Comparison of ENCODE assay signal across 14 cellular contexts in the genomic region with DNA sequence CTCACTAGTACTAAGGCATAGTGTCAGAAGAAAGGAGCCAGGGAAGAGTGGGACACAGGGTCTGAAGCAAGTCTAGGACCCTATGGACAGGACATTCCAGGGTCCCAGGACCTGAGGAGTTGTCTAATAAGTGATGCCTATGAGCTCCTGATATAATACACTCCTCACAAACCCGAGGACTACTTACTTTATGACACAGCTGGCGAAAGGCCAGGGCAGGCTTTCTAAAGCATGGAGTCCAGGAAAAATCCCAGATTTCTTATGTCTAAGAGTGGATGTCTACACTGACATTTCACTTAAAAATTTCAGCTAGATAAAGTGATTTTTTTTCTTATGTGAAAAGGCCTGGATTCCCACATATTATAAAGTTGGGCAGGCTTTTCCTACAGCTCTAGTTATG.
"Had no signal": no experiment of that assay in that cellular context is flagged by ENCODE, and none has a peak within 500 bp of the region (broad histone marks: within the 10 kb centered on the region; RNA-seq: fewer than 3 reads in every experiment).

No MANE protein-coding gene starts in this region.

- H3K4me3 ChIP-seq: gastroesophageal sphincter, psoas muscle, stomach, thoracic aorta had no signal

- H3K36me3 ChIP-seq: gastroesophageal sphincter, stomach, thoracic aorta had no signal

- H3K27ac ChIP-seq: gastroesophageal sphincter, psoas muscle, stomach, thoracic aorta, VCaP had no signal

- H3K27me3 ChIP-seq: gastroesophageal sphincter, stomach had no signal

- H3K9me3 ChIP-seq: gastroesophageal sphincter, psoas muscle, stomach, thoracic aorta had no signal

- H3K4me1 ChIP-seq: gastroesophageal sphincter, psoas muscle, stomach had no signal

- DNase-seq: activated CD4-positive, alpha-beta memory T cell treated with anti-CD3 and anti-CD28 coated beads, Interleukin-2, amount 10 ng/mL, durations not matched to agents 7 days and 5 days; activated CD4-positive, alpha-beta T cell treated with anti-CD3 and anti-CD28 coated beads for 1 hour; activated naive CD4-positive, alpha-beta T cell treated with anti-CD3 and anti-CD28 coated beads, Interleukin-2, amount 10 ng/mL, durations not matched to agents 7 days and 5 days; activated T-cell treated with anti-CD3 and anti-CD28 coated beads, Interleukin-2, amount 50 U/mL, for 24 hours; caudate nucleus; mesenchymal stem cell; psoas muscle; stimulated activated CD4-positive, alpha-beta T cell treated with anti-CD3 and anti-CD28 coated beads, Interleukin-1b, Interleukin-23, amount 100 ng/mL, for 48 hours; stomach had no signal

- ATAC-seq: gastroesophageal sphincter, left lobe of liver, psoas muscle, sciatic nerve had no signal
